Comparison of ENCODE assay signal across 1 cellular context in genomic region chr14:50020799-50021198, GRCh38.
TF ChIP-seq lines count a peak whose summit lies in the region.

No MANE protein-coding gene starts in this region.

TF ChIP-seq in HepG2, 621 proteins besides CTCF, POLR2A, EP300 and RAD21 (continued from another document):
- TF ChIP-seq ZNF710 (CRISPR knock-in tag; IDR thresholded peaks at IDR 0.05; ENCODE audit: borderline replicate concordance) (no peak), ZNF629 (CRISPR knock-in tag; conservative IDR thresholded peaks at IDR 0.05) (no peak), SNAI1 (CRISPR knock-in tag; IDR thresholded peaks at IDR 0.05; ENCODE audit: borderline replicate concordance) (no peak), PBX3 (CRISPR knock-in tag; IDR thresholded peaks at IDR 0.05; ENCODE audit: borderline replicate concordance) (no peak), NRL (CRISPR knock-in tag; IDR thresholded peaks at IDR 0.05; ENCODE audit: borderline replicate concordance) (no peak), ZBTB20 (CRISPR knock-in tag; IDR thresholded peaks at IDR 0.05; ENCODE audit: borderline replicate concordance, low read depth) (no peak)
